Comparison of ENCODE assay signal across 9 cellular contexts in the genomic region with DNA sequence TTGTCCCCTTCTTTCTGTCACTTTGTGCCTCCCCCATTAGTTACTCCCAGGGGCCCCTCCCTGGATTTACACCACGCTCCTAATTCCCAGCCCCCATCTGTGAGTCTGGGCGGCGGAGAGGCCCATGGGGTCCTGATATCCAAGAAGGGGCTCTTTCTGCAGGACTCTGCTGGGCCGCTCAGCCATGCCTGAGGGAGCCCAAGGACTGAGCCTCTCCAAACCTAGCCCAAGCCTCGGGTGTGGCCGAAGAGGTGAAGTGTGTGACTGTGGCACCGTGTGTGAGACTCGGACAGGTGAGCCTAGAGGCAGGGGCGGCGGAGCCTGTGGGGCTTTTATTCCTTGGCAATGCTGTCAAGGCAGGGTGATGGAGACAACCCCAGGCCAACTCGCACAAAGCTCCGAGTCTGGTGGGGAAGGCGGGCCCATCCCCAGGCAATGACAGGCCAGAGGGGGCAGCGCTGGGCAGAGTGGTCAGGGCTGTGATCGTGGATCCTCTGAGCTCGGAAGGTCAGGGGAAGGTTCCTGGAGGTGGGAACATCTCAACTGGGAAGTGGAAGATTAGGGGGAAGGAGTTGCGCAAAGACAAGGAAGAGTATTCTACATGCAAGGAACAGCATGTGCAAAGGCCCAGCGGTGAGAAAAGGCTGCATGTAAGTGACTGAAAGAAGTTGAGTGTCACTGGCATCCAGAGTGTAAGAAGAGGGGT. TPM values are rescaled to one million over a fixed set of nuclear protein-coding genes. Genes with fewer than 3 reads are reported as not detected.
DNase-seq lines count a peak whose midpoint lies in the region; ATAC-seq and TF ChIP-seq lines count a peak whose summit lies in the region.
"Had no signal": no experiment of that assay in that cellular context is flagged by ENCODE, and none has a peak within 500 bp of the region (broad histone marks: within the 10 kb centered on the region; RNA-seq: fewer than 3 reads in every experiment).

No MANE protein-coding gene starts in this region.

- H3K4me3 Mint-ChIP-seq in GM23338 (peak overlapping the region; percentile 94), immature natural killer cell (peak overlapping the region; percentile 83 to 85 (median 83))

- H2AFZ ChIP-seq in GM23338, result no peak overlapping the region; the same call in 1 of the 2 replicates

- H3K36me3 Mint-ChIP-seq in GM23338 (ENCODE audit: low read depth) (peaks cover 37% of the 10 kb centered on the region), immature natural killer cell (peaks cover 0 to 2% (median 0%) of the 10 kb centered on the region in 3 donors)

- H3K27me3 ChIP-seq in AG04450 (ENCODE audit: control insufficient read depth, insufficient read depth, low read length) (no peaks in the 10 kb centered on the region), GM23338 (ENCODE audit: insufficient read depth) (no peaks in the 10 kb centered on the region), adrenal gland (no peaks in the 10 kb centered on the region), subcutaneous abdominal adipose tissue (ENCODE audit: control insufficient read depth in 5 of 5, insufficient read depth in 4 of 5, low read length in 5 of 5) (peaks cover 0 to 4% (median 0%) of the 10 kb centered on the region in 5 donors)
- H3K27me3 ChIP-seq: pancreas had no signal

- peak overlapping the region; percentile 52 to 76 (median 68) for H3K9ac ChIP-seq in subcutaneous abdominal adipose tissue (ENCODE audit: low read length in 5 of 5)

- peaks cover 33% of the 10 kb centered on the region for H3F3A ChIP-seq in GM23338 (replicated peaks; ENCODE audit: low read depth)

- H3K4me1 ChIP-seq in GM23338 (ENCODE audit: insufficient read depth), result peaks cover 27% of the 10 kb centered on the region
- peaks cover 8 to 20% of the 10 kb centered on the region in 2 donors for H3K4me1 ChIP-seq in adrenal gland (replicated peaks in 1 of 2)
- H3K4me1 ChIP-seq in subcutaneous abdominal adipose tissue (ENCODE audit: control insufficient read depth in 5 of 5, insufficient read depth in 5 of 5, low read length in 5 of 5), result peaks cover 22 to 48% (median 41%) of the 10 kb centered on the region in 5 donors

- peak overlapping the region; percentile 92 for H3K27ac ChIP-seq in AG04450 (ENCODE audit: low read depth, low read length)
- H3K27ac ChIP-seq in GM23338 (ENCODE audit: low read depth), result peak overlapping the region; percentile 81; the same call in 1 of the 2 replicates
- peak overlapping the region in 4 of 5 donors; percentile 52 to 93 (median 72) for H3K27ac ChIP-seq in adrenal gland
- H3K27ac ChIP-seq in subcutaneous abdominal adipose tissue (ENCODE audit: low read depth, low read length), result peak overlapping the region; percentile 99

- H4K20me1 ChIP-seq in GM23338 (replicated peaks; ENCODE audit: insufficient read depth), result peaks cover 18% of the 10 kb centered on the region; the same call in 1 of the 2 replicates

- peak overlapping the region; percentile 100 for H3K4me2 ChIP-seq in GM23338

- DNase-seq in AG04450 (ENCODE audit: low read depth, low spot score) (no peak), GM23338 (ENCODE audit: low spot score) (peak; percentile 49), adrenal gland (peak in 3 of 7 donors; percentile 43 to 58 (median 45)), immature natural killer cell (no peak), kidney tubule cell (ENCODE audit: low spot score) (no peak), HK-2 (ENCODE audit: unreplicated experiment) (no peak)

- 53 to 63% (median 61%) methylated on average over 9 to 18 of the region's 18 CpGs for WGBS in adrenal gland, 4 donors

- peaks cover 15% of the 10 kb centered on the region for H3K79me2 ChIP-seq in GM23338 (replicated peaks; ENCODE audit: insufficient read depth)

- H3K4me1 Mint-ChIP-seq in GM23338, result peaks cover 35% of the 10 kb centered on the region
- H3K4me1 Mint-ChIP-seq in immature natural killer cell, result peaks cover 34 to 41% of the 10 kb centered on the region in 2 donors

- H3K9me3 Mint-ChIP-seq in GM23338 (peaks cover 4% of the 10 kb centered on the region; the same call in 2 of the 3 replicates), immature natural killer cell (peaks cover 0 to 8% (median 0%) of the 10 kb centered on the region in 6 donors)

- peak; percentile 35; the same call in 1 of the 2 replicates for TF ChIP-seq CTCF in AG04450 (IDR thresholded peaks at IDR 0.05; ENCODE audit: low read depth, low read length)
- TF ChIP-seq CTCF in GM23338 (conservative IDR thresholded peaks at IDR 0.05; ENCODE audit: low read depth in 2 of 2), result peak; percentile 29 to 49; a peak in 3 of 4 replicates
- TF ChIP-seq CTCF in adrenal gland (IDR thresholded peaks at IDR 0.05), result peak in 1 of 6 experiments; percentile 11

- CTCF ChIA-PET in AG04450 (lab: Charles Lee), result interaction anchor here (1.0 kb wide), 1 partner anchor 13 kb away, joined by 3 read pairs; no protein-coding TSS in a partner anchor

- H3K9me3 ChIP-seq in AG04450 (ENCODE audit: control insufficient read depth, insufficient read depth, low read length) (no peaks in the 10 kb centered on the region; the same call in 1 of the 2 replicates), adrenal gland (replicated peaks in 1 of 3) (no peaks in the 10 kb centered on the region), subcutaneous abdominal adipose tissue (ENCODE audit: control insufficient read depth in 5 of 5, low read length in 5 of 5) (no peaks in the 10 kb centered on the region)
- H3K9me3 ChIP-seq: pancreas had no signal

- POLR2A ChIA-PET in AG04450 (lab: Yijun Ruan, JAX), result interaction anchor here (0.6 to 4.5 kb wide), 7 partner anchors 8 to 31 kb away, joined by 3 to 44 read pairs (median 6); a partner anchor contains a TSS

- intact Hi-C loops in adrenal gland (cut with DNase I), result no loop called here

- peaks cover 9% of the 10 kb centered on the region; the same call in 1 of the 2 replicates for H3K36me3 ChIP-seq in GM23338 (ENCODE audit: insufficient read depth)
- peaks cover 0 to 10% of the 10 kb centered on the region in 2 donors for H3K36me3 ChIP-seq in adrenal gland (replicated peaks in 1 of 2)
- peaks cover 0 to 33% (median 19%) of the 10 kb centered on the region in 5 donors for H3K36me3 ChIP-seq in subcutaneous abdominal adipose tissue (ENCODE audit: control insufficient read depth in 5 of 5, insufficient read depth in 5 of 5, low read length in 5 of 5)
- H3K36me3 ChIP-seq: pancreas had no signal

- peak overlapping the region; percentile 87 for H3K27ac Mint-ChIP-seq in GM23338
- peak overlapping the region; percentile 44 to 88 (median 78) for H3K27ac Mint-ChIP-seq in immature natural killer cell

- no peak for TF ChIP-seq POLR2A in adrenal gland (IDR thresholded peaks at IDR 0.05)

- no peaks in the 10 kb centered on the region for H3K9me2 ChIP-seq in GM23338 (ENCODE audit: insufficient read depth)

- ATAC-seq in GM23338 (no peak), HG02571 (IDR thresholded peaks at IDR 0.05; ENCODE audit: unreplicated experiment) (no peak)
- ATAC-seq: pancreas had no signal

- H3K4me3 ChIP-seq in AG04450 (ENCODE audit: low read depth, low read length) (peak overlapping the region; percentile 84), GM23338 (peak overlapping the region; percentile 100), adrenal gland (peak overlapping the region in 2 of 4 donors; percentile 60 to 75), subcutaneous abdominal adipose tissue (ENCODE audit: low read depth in 1 of 5, low read length in 5 of 5) (peak overlapping the region; percentile 70 to 100 (median 83))

- peaks cover 29% of the 10 kb centered on the region for H3K27me3 Mint-ChIP-seq in GM23338 (ENCODE audit: insufficient read depth, low read depth, poor library complexity)
- peaks cover 36 to 47% (median 38%) of the 10 kb centered on the region in 3 donors for H3K27me3 Mint-ChIP-seq in immature natural killer cell (ENCODE audit: low read depth in 3 of 3)

RNA-seq across cellular contexts. Expression of a gene that starts 1.6 kb away (rescaled TPM):
- 12.3 and 19.1 TPM in 2 replicates for polyA plus RNA-seq in AG04450 (2011; rRNA removed)
- 27.4 and 38.3 TPM in 2 replicates for polyA minus RNA-seq in AG04450 (2011; rRNA and poly(A)+ RNA removed)
- 35.2 and 41.3 TPM in 2 replicates for total RNA-seq in GM23338 (2014; rRNA removed; shearing (Covaris generic))
- 15.5 and 16.2 TPM in 2 replicates for polyA plus RNA-seq in GM23338 (2016; fragmentation: Nextera tagmentation; extraction: Ambion mirVana)
- 10 to 100 TPM; 11.3 to 23.4 (median 18.1) TPM for total RNA-seq in adrenal gland
- 10 to 100 TPM in 2 of 3 donors, 1 to 10 TPM in 1; 3.6 to 44.8 (median 16.3) TPM for polyA plus RNA-seq in adrenal gland
- polyA plus RNA-seq in immature natural killer cell, result 1 to 10 TPM in 2 of 3 donors, not detected in 1; 3.7 to 4.3 TPM

RNA-seq across cellular contexts. Expression of a gene that starts 7.4 kb away (rescaled TPM):
- polyA plus RNA-seq in AG04450 (2011; rRNA removed) (4.1 and 8.3 TPM in 2 replicates), GM23338 (2016; fragmentation: Nextera tagmentation; extraction: Ambion mirVana) (27.5 and 27.7 TPM in 2 replicates), adrenal gland (100 to 1,000 TPM in 2 of 3 donors, 10 to 100 TPM in 1; 64.8 to 193 (median 113) TPM), immature natural killer cell (100 to 1,000 TPM; 305 to 745 (median 318) TPM)
- polyA minus RNA-seq in AG04450 (2011; rRNA and poly(A)+ RNA removed), result 4.6 and 6.4 TPM in 2 replicates
- 9.5 and 10.6 TPM in 2 replicates for total RNA-seq in GM23338 (2014; rRNA removed; shearing (Covaris generic))
- total RNA-seq in adrenal gland, result 100 to 1,000 TPM in 3 of 8 donors, 10 to 100 TPM in 5; 46.8 to 187 (median 86.7) TPM

RNA-seq across cellular contexts. Expression of a gene that starts 21.7 kb away (rescaled TPM):
- polyA plus RNA-seq in AG04450 (2011; rRNA removed) (1,488 and 2,094 TPM in 2 replicates), GM23338 (2016; fragmentation: Nextera tagmentation; extraction: Ambion mirVana) (1,901 and 2,135 TPM in 2 replicates), adrenal gland (1,000 to 10,000 TPM; 1,071 to 2,033 (median 1,152) TPM), immature natural killer cell (1,000 to 10,000 TPM in 1 of 3 donors, 100 to 1,000 TPM in 2; 733 to 1,627 (median 903) TPM)
- 1,554 and 2,030 TPM in 2 replicates for polyA minus RNA-seq in AG04450 (2011; rRNA and poly(A)+ RNA removed)
- total RNA-seq in GM23338 (2014; rRNA removed; shearing (Covaris generic)), result 106 and 207 TPM in 2 replicates
- 1,000 to 10,000 TPM in 6 of 8 donors, 100 to 1,000 TPM in 2; 848 to 1,939 (median 1,279) TPM for total RNA-seq in adrenal gland

RNA-seq across cellular contexts. Expression of a gene that starts 22.9 kb away (rescaled TPM):
- 28.0 and 29.9 TPM in 2 replicates for polyA plus RNA-seq in AG04450 (2011; rRNA removed)
- 22.2 and 26.5 TPM in 2 replicates for polyA minus RNA-seq in AG04450 (2011; rRNA and poly(A)+ RNA removed)
- 62.0 and 63.0 TPM in 2 replicates for total RNA-seq in GM23338 (2014; rRNA removed; shearing (Covaris generic))
- polyA plus RNA-seq in GM23338 (2016; fragmentation: Nextera tagmentation; extraction: Ambion mirVana), result 26.1 and 27.5 TPM in 2 replicates
- 100 to 1,000 TPM in 1 of 8 donors, 10 to 100 TPM in 7; 44.1 to 221 (median 65.3) TPM for total RNA-seq in adrenal gland
- 10 to 100 TPM; 43.6 to 49.6 (median 49.2) TPM for polyA plus RNA-seq in adrenal gland
- 10 to 100 TPM; 41.6 to 64.7 (median 41.8) TPM for polyA plus RNA-seq in immature natural killer cell

RNA-seq across cellular contexts. Expression of a gene that starts 23.1 kb away (rescaled TPM):
- polyA plus RNA-seq in AG04450 (2011; rRNA removed) (51.9 and 60.5 TPM in 2 replicates), GM23338 (2016; fragmentation: Nextera tagmentation; extraction: Ambion mirVana) (21.3 and 22.1 TPM in 2 replicates), adrenal gland (10 to 100 TPM; 50.9 to 86.9 (median 51.6) TPM), immature natural killer cell (10 to 100 TPM; 18.9 to 48.1 (median 31.6) TPM)
- 46.7 and 51.6 TPM in 2 replicates for polyA minus RNA-seq in AG04450 (2011; rRNA and poly(A)+ RNA removed)
- 24.6 and 47.3 TPM in 2 replicates for total RNA-seq in GM23338 (2014; rRNA removed; shearing (Covaris generic))
- total RNA-seq in adrenal gland, result 10 to 100 TPM; 46.8 to 60.2 (median 51.9) TPM
